ENCODE assay signal across 17 cellular contexts in the genomic region with DNA sequence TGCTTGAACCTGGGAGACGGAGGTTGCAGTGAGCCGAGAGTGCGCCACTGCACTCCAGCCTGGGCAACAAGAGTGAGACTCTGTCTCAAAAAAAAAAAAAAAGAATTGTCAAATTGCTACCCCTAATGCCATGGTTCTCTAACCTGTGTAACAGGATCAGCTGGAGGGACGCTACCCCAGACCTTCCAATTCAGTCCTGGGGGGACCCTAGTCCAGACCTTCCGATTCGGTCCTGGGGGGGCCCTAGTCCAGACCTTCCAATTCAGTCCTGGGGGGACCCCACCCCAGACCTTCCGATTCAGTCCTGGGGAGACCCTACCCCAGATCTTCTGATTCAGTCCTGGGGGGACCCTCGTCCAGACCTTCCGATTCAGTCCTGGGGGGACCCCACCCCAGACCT.
"Had no signal": no experiment of that assay in that cellular context is flagged by ENCODE, and none has a peak within 500 bp of the region (broad histone marks: within the 10 kb centered on the region; RNA-seq: fewer than 3 reads in every experiment).

No MANE protein-coding gene starts in this region.

- H3K27ac Mint-ChIP-seq: activated naive CD8-positive, alpha-beta T cell; dendritic cell treated with granulocyte-macrophage colony-stimulating factor and Interleukin-4, amounts not matched to agents 40 ng/mL and 50 ng/mL, for 4 days; immature natural killer cell had no signal

- H3K9me3 Mint-ChIP-seq: immature natural killer cell had no signal

- H3K27me3 Mint-ChIP-seq: activated naive CD8-positive, alpha-beta T cell; dendritic cell treated with granulocyte-macrophage colony-stimulating factor and Interleukin-4, amounts not matched to agents 40 ng/mL and 50 ng/mL, for 4 days had no signal

- H3K4me3 Mint-ChIP-seq: activated naive CD8-positive, alpha-beta T cell; dendritic cell treated with granulocyte-macrophage colony-stimulating factor and Interleukin-4, amounts not matched to agents 40 ng/mL and 50 ng/mL, for 4 days; immature natural killer cell; neural crest cell had no signal

- DNase-seq: activated CD4-positive, CD25-positive, alpha-beta regulatory T cell treated with anti-CD3 and anti-CD28 coated beads, Interleukin-2, amount 50 U/mL, for 72 hours; activated gamma-delta T cell; activated T-cell treated with anti-CD3 and anti-CD28 coated beads for 4 hours; amygdala; effector CD8-positive, alpha-beta T cell; heart right ventricle; immature natural killer cell; kidney glomerular epithelial cell; left ventricle myocardium inferior; mammary epithelial cell; midbrain; right cardiac atrium; T-helper 1 cell; thyroid gland had no signal

- ATAC-seq: heart right ventricle, right cardiac atrium had no signal
